20 cellular contexts compared by ENCODE assay signal in genomic region chr14:67377916-67378315, GRCh38. TPM values are rescaled to one million over a fixed set of nuclear protein-coding genes. Genes with fewer than 3 reads are reported as not detected.
"Had no signal": no experiment of that assay in that cellular context is flagged by ENCODE, and none has a peak within 500 bp of the region (broad histone marks: within the 10 kb centered on the region; RNA-seq: fewer than 3 reads in every experiment).

No MANE protein-coding gene starts in this region.

- H3K27ac Mint-ChIP-seq: activated CD4-positive, alpha-beta T cell treated with anti-CD3 and anti-CD28 coated beads, Interleukin-2, amount 10 ng/mL, durations not matched to agents 24 days and 14 days; activated T-helper 2 cell treated with anti-CD3 and anti-CD28 coated beads, Interferon-gamma antibody, Interleukin-2, Interleukin-4, amounts not matched to agents 10 μg/mL and 5 μg/mL and 100 μg/mL, durations not matched to agents 14 hours and 24 hours and 36 hours; type B pancreatic cell had no signal

- H3K4me3 Mint-ChIP-seq: activated CD4-positive, alpha-beta T cell treated with anti-CD3 and anti-CD28 coated beads, Interleukin-2, amount 10 ng/mL, durations not matched to agents 24 days and 14 days; central memory CD8-positive, alpha-beta T cell; natural killer cell; type B pancreatic cell had no signal

- H3K36me3 ChIP-seq: ovary had no signal

- ATAC-seq: foreskin keratinocyte, left cardiac atrium, lower lobe of right lung, natural killer cell, psoas muscle, right cardiac atrium had no signal

- H3K27ac ChIP-seq: coronary artery, foreskin keratinocyte, hepatocyte, lower lobe of right lung, ovary, psoas muscle, skin epidermis, stomach, testis had no signal

- H3K27me3 Mint-ChIP-seq: activated CD4-positive, alpha-beta T cell treated with anti-CD3 and anti-CD28 coated beads, Interleukin-2, amount 10 ng/mL, durations not matched to agents 24 days and 14 days; central memory CD8-positive, alpha-beta T cell; type B pancreatic cell had no signal

- H3K9me3 Mint-ChIP-seq: activated CD4-positive, alpha-beta T cell treated with anti-CD3 and anti-CD28 coated beads, Interleukin-2, amount 10 ng/mL, durations not matched to agents 24 days and 14 days; activated T-helper 2 cell treated with anti-CD3 and anti-CD28 coated beads, Interferon-gamma antibody, Interleukin-2, Interleukin-4, amounts not matched to agents 10 μg/mL and 5 μg/mL and 100 μg/mL, durations not matched to agents 14 hours and 24 hours and 36 hours; central memory CD8-positive, alpha-beta T cell; natural killer cell; type B pancreatic cell had no signal

- H3K9me3 ChIP-seq: lower lobe of right lung, ovary, psoas muscle, stomach, testis had no signal

- H3K4me1 ChIP-seq: foreskin keratinocyte, lower lobe of right lung, psoas muscle, testis had no signal

- H3K4me3 ChIP-seq: coronary artery, hepatocyte, lower lobe of right lung, ovary, psoas muscle, skin epidermis, stomach, testis had no signal

- DNase-seq: activated CD4-positive, alpha-beta T cell treated with anti-CD3 and anti-CD28 coated beads, Interleukin-2, amount 10 ng/mL, durations not matched to agents 24 days and 14 days; activated CD4-positive, CD25-positive, alpha-beta regulatory T cell; activated naive CD4-positive, alpha-beta T cell treated with Interleukin-2 at 50 U/mL for 16 hours; aorta; foreskin keratinocyte; left cardiac atrium; lower lobe of right lung; natural killer cell; ovary; psoas muscle; right cardiac atrium; stomach; T-helper 9 cell; testis had no signal

RNA-seq across cellular contexts. Expression of gene PLEK2, which starts 34.0 kb away (rescaled TPM):
- total RNA-seq: natural killer cell had no signal
